30 cellular contexts compared by ENCODE assay signal in genomic region chr7:138456220-138456619, GRCh38.
"Had no signal": no experiment of that assay in that cellular context is flagged by ENCODE, and none has a peak within 500 bp of the region (broad histone marks: within the 10 kb centered on the region; RNA-seq: fewer than 3 reads in every experiment).

No MANE protein-coding gene starts in this region.

- H3K4me3 Mint-ChIP-seq: activated CD4-positive, alpha-beta T cell treated with anti-CD3 and anti-CD28 coated beads, Interleukin-2, amount 10 ng/mL, durations not matched to agents 7 days and 5 days; activated CD8-positive, alpha-beta T cell treated with anti-CD3 and anti-CD28 coated beads for 36 hours; activated naive CD8-positive, alpha-beta T cell; activated T-cell treated with anti-CD3 and anti-CD28 coated beads, Interleukin-2, amount 50 U/mL, for 4 hours; activated T-helper 17 cell treated with anti-CD3 and anti-CD28 coated beads, Interleukin-2, amount 50 U/mL, for 72 hours; central memory CD8-positive, alpha-beta T cell; dendritic cell treated with granulocyte-macrophage colony-stimulating factor and Interleukin-4, amounts not matched to agents 40 ng/mL and 50 ng/mL, for 4 days had no signal

- H3K36me3 ChIP-seq: brain microvascular endothelial cell had no signal

- ATAC-seq: activated CD8-positive, alpha-beta T cell treated with anti-CD3 and anti-CD28 coated beads for 36 hours; activated T-cell treated with anti-CD3 and anti-CD28 coated beads, Interleukin-2, amount 50 U/mL, for 4 hours; activated T-helper 17 cell treated with anti-CD3 and anti-CD28 coated beads, Interleukin-2, amount 50 U/mL, for 72 hours had no signal

- H3K4me3 ChIP-seq: coronary artery, dorsolateral prefrontal cortex had no signal

- H3K9me3 Mint-ChIP-seq: activated CD4-positive, alpha-beta T cell treated with anti-CD3 and anti-CD28 coated beads, Interleukin-2, amount 10 ng/mL, durations not matched to agents 7 days and 5 days; activated CD8-positive, alpha-beta T cell treated with anti-CD3 and anti-CD28 coated beads for 36 hours; activated T-cell treated with anti-CD3 and anti-CD28 coated beads, Interleukin-2, amount 50 U/mL, for 4 hours; activated T-helper 17 cell treated with anti-CD3 and anti-CD28 coated beads, Interleukin-2, amount 50 U/mL, for 72 hours; central memory CD8-positive, alpha-beta T cell had no signal

- FAIRE-seq: astrocyte, bronchial epithelial cell, endometrium, endothelial cell of umbilical vein, frontal cortex had no signal

- H3K27ac ChIP-seq: brain microvascular endothelial cell, coronary artery, dorsolateral prefrontal cortex, epithelial cell of prostate had no signal

- H3K36me3 Mint-ChIP-seq: activated naive CD8-positive, alpha-beta T cell had no signal

- H3K27me3 Mint-ChIP-seq: activated CD4-positive, alpha-beta T cell treated with anti-CD3 and anti-CD28 coated beads, Interleukin-2, amount 10 ng/mL, durations not matched to agents 7 days and 5 days; activated CD8-positive, alpha-beta T cell treated with anti-CD3 and anti-CD28 coated beads for 36 hours; activated naive CD8-positive, alpha-beta T cell; central memory CD8-positive, alpha-beta T cell; dendritic cell treated with granulocyte-macrophage colony-stimulating factor and Interleukin-4, amounts not matched to agents 40 ng/mL and 50 ng/mL, for 4 days had no signal

- H3K27me3 ChIP-seq: brain microvascular endothelial cell, dorsolateral prefrontal cortex had no signal

- H3K27ac Mint-ChIP-seq: activated CD4-positive, alpha-beta T cell treated with anti-CD3 and anti-CD28 coated beads, Interleukin-2, amount 10 ng/mL, durations not matched to agents 7 days and 5 days; activated CD8-positive, alpha-beta T cell treated with anti-CD3 and anti-CD28 coated beads for 36 hours; activated naive CD8-positive, alpha-beta T cell; activated T-helper 17 cell treated with anti-CD3 and anti-CD28 coated beads, Interleukin-2, amount 50 U/mL, for 72 hours; dendritic cell treated with granulocyte-macrophage colony-stimulating factor and Interleukin-4, amounts not matched to agents 40 ng/mL and 50 ng/mL, for 4 days had no signal

- DNase-seq: activated CD4-positive, alpha-beta T cell treated with anti-CD3 and anti-CD28 coated beads for 1 hour; activated CD4-positive, alpha-beta T cell treated with anti-CD3 and anti-CD28 coated beads for 4 hours; activated CD4-positive, alpha-beta T cell treated with anti-CD3 and anti-CD28 coated beads, Interleukin-2, amount 10 ng/mL, durations not matched to agents 7 days and 5 days; activated CD4-positive, alpha-beta T cell treated with anti-CD3 and anti-CD28 coated beads, Interleukin-2, amount 50 U/mL, for 4 hours; activated CD8-positive, alpha-beta memory T cell treated with anti-CD3 and anti-CD28 coated beads for 24 hours; activated CD8-positive, alpha-beta T cell treated with anti-CD3 and anti-CD28 coated beads for 36 hours; activated effector memory CD4-positive, alpha-beta T cell treated with Interleukin-2 at 50 U/mL for 16 hours; activated gamma-delta T cell treated with Interleukin-2 at 50 U/mL for 16 hours; activated naive CD4-positive, alpha-beta T cell treated with anti-CD3 and anti-CD28 coated beads, Interleukin-2, amount 50 U/mL, for 16 hours; activated naive CD4-positive, alpha-beta T cell treated with Interleukin-2 at 50 U/mL for 16 hours; activated T-cell treated with anti-CD3 and anti-CD28 coated beads, Interleukin-2, amount 50 U/mL, for 4 hours; amniotic stem cell; anterior cingulate cortex; brain microvascular endothelial cell; dorsolateral prefrontal cortex; effector memory CD4-positive, alpha-beta T cell; foreskin fibroblast; head of caudate nucleus; T-helper 2 cell had no signal
